In genomic region chr1:204685236-204686006, GRCh38 we compare ENCODE assay signal across 8 cellular contexts. TPM values are rescaled to one million over a fixed set of nuclear protein-coding genes. Genes with fewer than 3 reads are reported as not detected.
DNase-seq lines count a peak whose midpoint lies in the region; ATAC-seq and TF ChIP-seq lines count a peak whose summit lies in the region.

LRRN2 (minus strand) TSS chr1:204685738; CDS start chr1:204619992, 65,746 bp downstream.

- ATAC-seq in Right ventricle myocardium superior (ENCODE audit: poor library complexity) (peak; percentile 62), HG03095 (IDR thresholded peaks at IDR 0.05; ENCODE audit: unreplicated experiment) (no peak), GM21381 (IDR thresholded peaks at IDR 0.05; ENCODE audit: unreplicated experiment) (no peak)

- CTCF ChIA-PET in RWPE1 (lab: Yijun Ruan, JAX), result interaction anchor here (0.8 to 1.9 kb wide), 6 partner anchors 61 to 122 kb away, joined by 3 to 7 read pairs (median 4); no protein-coding TSS in a partner anchor

- H3K4me1 ChIP-seq in HAP-1, result no peaks in the 10 kb centered on the region

- intact Hi-C loops in Right ventricle myocardium superior (cut with DNase I) (no loop called here), posterior cingulate gyrus (cut with DNase I) (no loop called here)

- TF ChIP-seq CTCF in RWPE1 (conservative IDR thresholded peaks at IDR 0.05; ENCODE audit: low read depth), result no peak

- peak in 1 of 2 experiments; percentile 14 for DNase-seq in HAP-1 (ENCODE audit: low spot score in 2 of 2)
- peak; percentile 53 for DNase-seq in RWPE1 (ENCODE audit: low spot score)
- peak; percentile 44 for DNase-seq in Right ventricle myocardium superior
- DNase-seq in posterior cingulate gyrus, result peak in 6 of 10 donors; percentile 39 to 90 (median 68)
- no peak for DNase-seq in dermis blood vessel endothelial cell
- DNase-seq in stimulated activated CD4-positive, alpha-beta T cell treated with anti-CD3 and anti-CD28 coated beads, Interleukin-15, amount 100 ng/mL, for 24 hours, result no peak

- H3K27ac ChIP-seq in RWPE1, result no peak within 1 kb of the TSS

- POLR2A ChIA-PET in RWPE1 (lab: Yijun Ruan, JAX; ENCODE audit: low non-redundant PET), result no interaction called here

- H3K36me3 ChIP-seq in HAP-1 (replicated peaks), result no peaks in the 10 kb centered on the region

- no peaks in the 10 kb centered on the region for H3K9me3 ChIP-seq in HAP-1

- H3K27me3 ChIP-seq in HAP-1 (ENCODE audit: low read depth), result peaks cover 39% of the 10 kb centered on the region

- in situ Hi-C loops in HAP-1 (cut with MboI; ENCODE audit: low sequenced_read_pairs), result no loop called here

- H3K4me3 ChIP-seq in HAP-1, result peak within 1 kb of the TSS; percentile 20

RNA-seq across cellular contexts. Expression of gene LRRN2, which starts in this region (rescaled TPM):
- total RNA-seq in Right ventricle myocardium superior (1.7 TPM), dermis blood vessel endothelial cell (0.05 and 0.17 TPM in 2 replicates)

Comparison
In these comparisons a context has a peak if more than half of its experiments do, and no peak if none do; other contexts are left out.
1. DNase-seq: peak in RWPE1 (single experiment), Right ventricle myocardium superior (single experiment) and posterior cingulate gyrus (6 of 10); none in dermis blood vessel endothelial cell (single experiment) and stimulated activated CD4-positive, alpha-beta T cell treated with anti-CD3 and anti-CD28 coated beads, Interleukin-15, amount 100 ng/mL, for 24 hours (single experiment).